ENCODE assay signal across 6 cellular contexts in genomic region chr1:43969416-43969745, GRCh38. TPM values are rescaled to one million over a fixed set of nuclear protein-coding genes. Genes with fewer than 3 reads are reported as not detected.
A peak's percentile ranks its signal among the peaks of the same experiment; 100 is the strongest.
DNase-seq lines count a peak whose midpoint lies in the region; ATAC-seq and TF ChIP-seq lines count a peak whose summit lies in the region.

No MANE protein-coding gene starts in this region.

- peaks cover 12% of the 10 kb centered on the region; the same call in 1 of the 2 replicates for H3K4me1 ChIP-seq in HUES6 (ENCODE audit: control insufficient read depth, insufficient read depth, low read length)

- H3K27me3 ChIP-seq in HUES6 (ENCODE audit: control insufficient read depth, insufficient read depth, low read length) (no peaks in the 10 kb centered on the region), brain microvascular endothelial cell (replicated peaks) (no peaks in the 10 kb centered on the region)

- H3K4me1 Mint-ChIP-seq in progenitor cell of endocrine pancreas (ENCODE audit: low read depth) = peaks cover 18% of the 10 kb centered on the region

- no peaks in the 10 kb centered on the region for H3K9me3 ChIP-seq in HUES6 (ENCODE audit: control insufficient read depth, insufficient read depth, low read depth, low read length)

- no peak for ATAC-seq in GM21737 (IDR thresholded peaks at IDR 0.05; ENCODE audit: unreplicated experiment)

- H3K27ac Mint-ChIP-seq in progenitor cell of endocrine pancreas = peak overlapping the region; percentile 21

- no peak overlapping the region for H3K9ac ChIP-seq in HUES6 (ENCODE audit: low read length)

- DNase-seq in brain microvascular endothelial cell = no peak
- no peak for DNase-seq in progenitor cell of endocrine pancreas (ENCODE audit: low spot score, unreplicated experiment)
- DNase-seq in NCI-H524 treated with DMSO at 0.1 percent for 48 hours (lab: John Stamatoyannopoulos, UW) = no peak
- no peak for DNase-seq in NCI-H128 (lab: John Stamatoyannopoulos, UW; ENCODE audit: unreplicated experiment)

- H3K27ac ChIP-seq in HUES6 (ENCODE audit: low read depth, low read length) (no peak overlapping the region), brain microvascular endothelial cell (no peak overlapping the region)

- no peaks in the 10 kb centered on the region for H3K9me3 Mint-ChIP-seq in progenitor cell of endocrine pancreas (ENCODE audit: low read depth)

- in situ Hi-C loops in brain microvascular endothelial cell (cut with HindIII; ENCODE audit: low pct_ligation_motif_present, low sequenced_read_pairs) = no loop called here

- H3K36me3 ChIP-seq in HUES6 (ENCODE audit: control insufficient read depth, insufficient read depth, low read length) (peaks cover 24% of the 10 kb centered on the region), brain microvascular endothelial cell (replicated peaks) (peaks cover 2% of the 10 kb centered on the region)

- H3K36me3 Mint-ChIP-seq in progenitor cell of endocrine pancreas (ENCODE audit: insufficient read depth) = peaks cover 3% of the 10 kb centered on the region

- peak overlapping the region; percentile 95 for H3K4me3 Mint-ChIP-seq in progenitor cell of endocrine pancreas (ENCODE audit: low read depth)

- no peak for TF ChIP-seq CTCF in brain microvascular endothelial cell (IDR thresholded peaks at IDR 0.05; ENCODE audit: low read depth, low read length, missing control alignments)
- TF ChIP-seq CTCF in progenitor cell of endocrine pancreas (IDR thresholded peaks at IDR 0.05; ENCODE audit: unreplicated experiment) = no peak

- H3K27me3 Mint-ChIP-seq in progenitor cell of endocrine pancreas = no peaks in the 10 kb centered on the region

- H3K4me3 ChIP-seq in HUES6 (ENCODE audit: low read depth, low read length) = peak overlapping the region; percentile 51
- peak overlapping the region; percentile 39 for H3K4me3 ChIP-seq in brain microvascular endothelial cell (ENCODE audit: low read depth, low read length)

RNA-seq across cellular contexts. Expression of gene DPH2, which starts 0.4 kb away (rescaled TPM):
- total RNA-seq in progenitor cell of endocrine pancreas = 24.9 and 25.4 TPM in 2 replicates

RNA-seq across cellular contexts. Expression of gene ATP6V0B, which starts 5.4 kb away (rescaled TPM):
- total RNA-seq in progenitor cell of endocrine pancreas = 104 and 108 TPM in 2 replicates

RNA-seq across cellular contexts. Expression of gene B4GALT2, which starts 9.6 kb away (rescaled TPM):
- 61.7 and 63.1 TPM in 2 replicates for total RNA-seq in progenitor cell of endocrine pancreas

RNA-seq across cellular contexts. Expression of gene CCDC24, which starts 22.0 kb away (rescaled TPM):
- 34.8 and 35.9 TPM in 2 replicates for total RNA-seq in progenitor cell of endocrine pancreas

RNA-seq across cellular contexts. Expression of gene IPO13, which starts 22.6 kb away (rescaled TPM):
- 34.6 and 35.8 TPM in 2 replicates for total RNA-seq in progenitor cell of endocrine pancreas
